Comparison of ENCODE assay signal across 19 cellular contexts in genomic region chr3:139301183-139301582, GRCh38. TPM values are rescaled to one million over a fixed set of nuclear protein-coding genes. Genes with fewer than 3 reads are reported as not detected.
DNase-seq lines count a peak whose midpoint lies in the region; FAIRE-seq and TF ChIP-seq lines count a peak whose summit lies in the region.
"Had no signal": no experiment of that assay in that cellular context is flagged by ENCODE, and none has a peak within 500 bp of the region (broad histone marks: within the 10 kb centered on the region; RNA-seq: fewer than 3 reads in every experiment).

No MANE protein-coding gene starts in this region.

- H3K79me2 ChIP-seq in astrocyte (ENCODE audit: insufficient read depth, low read length): no peaks in the 10 kb centered on the region
- no peaks in the 10 kb centered on the region for H3K79me2 ChIP-seq in MM.1S (ENCODE audit: low read length)

- peaks cover 2% of the 10 kb centered on the region for H3K9me3 Mint-ChIP-seq in astrocyte (ENCODE audit: unreplicated experiment)
- H3K9me3 Mint-ChIP-seq: H9; stimulated activated effector memory CD8-positive, alpha-beta T cell treated with anti-CD3 and anti-CD28 coated beads, Interleukin-12 subunit alpha, Interleukin-12 subunit beta, amount 100 ng/mL, for 72 hours had no signal

- H3K9me3 ChIP-seq in MG63: no peaks in the 10 kb centered on the region
- H3K9me3 ChIP-seq in astrocyte (ENCODE audit: insufficient read depth, low read depth, low read length): no peaks in the 10 kb centered on the region
- no peaks in the 10 kb centered on the region for H3K9me3 ChIP-seq in MM.1S (replicated peaks; ENCODE audit: insufficient read depth, low read length)
- H3K9me3 ChIP-seq: adrenal gland, upper lobe of left lung had no signal

- H3K27ac Mint-ChIP-seq in astrocyte (ENCODE audit: unreplicated experiment): peak overlapping the region; percentile 59
- H3K27ac Mint-ChIP-seq: activated CD8-positive, alpha-beta T cell treated with anti-CD3 and anti-CD28 coated beads, Interleukin-2, amount 10 ng/mL, durations not matched to agents 7 days and 5 days; H9; stimulated activated effector memory CD8-positive, alpha-beta T cell treated with anti-CD3 and anti-CD28 coated beads, Interleukin-12 subunit alpha, Interleukin-12 subunit beta, amount 100 ng/mL, for 72 hours had no signal

- DNase-seq in COLO829 (ENCODE audit: low spot score) (peak; percentile 40), MG63 (peak; percentile 96), astrocyte (ENCODE audit: low read depth) (peak; percentile 49), myocyte (ENCODE audit: low read depth) (peak; percentile 79), MM.1S (no peak), NCI-H1694 (lab: John Stamatoyannopoulos, UW) (no peak), NCI-H1417 (lab: John Stamatoyannopoulos, UW) (no peak), DMS153 treated with DMSO at 0.1 percent for 48 hours (lab: John Stamatoyannopoulos, UW; ENCODE audit: unreplicated experiment) (no peak)
- DNase-seq: activated CD8-positive, alpha-beta T cell treated with anti-CD3 and anti-CD28 coated beads, Interleukin-2, amount 10 ng/mL, durations not matched to agents 7 days and 5 days; adrenal gland; GDM1; H9; islet precursor cell; mesendoderm; NCI-H1105; NCI-H2227 treated with DMSO at 0.1 percent for 48 hours; upper lobe of left lung had no signal

- H3K4me3 ChIP-seq in MG63 (no peak overlapping the region), astrocyte (ENCODE audit: insufficient read depth, low read depth, low read length) (no peak overlapping the region), MM.1S (ENCODE audit: low read length) (no peak overlapping the region)
- H3K4me3 ChIP-seq: adrenal gland, upper lobe of left lung had no signal

- no peaks in the 10 kb centered on the region for H3K36me3 Mint-ChIP-seq in astrocyte (ENCODE audit: low read depth, unreplicated experiment)
- H3K36me3 Mint-ChIP-seq: stimulated activated effector memory CD8-positive, alpha-beta T cell treated with anti-CD3 and anti-CD28 coated beads, Interleukin-12 subunit alpha, Interleukin-12 subunit beta, amount 100 ng/mL, for 72 hours had no signal

- H3K4me3 Mint-ChIP-seq in astrocyte (ENCODE audit: unreplicated experiment): no peak overlapping the region
- H3K4me3 Mint-ChIP-seq: activated CD8-positive, alpha-beta T cell treated with anti-CD3 and anti-CD28 coated beads, Interleukin-2, amount 10 ng/mL, durations not matched to agents 7 days and 5 days; H9; stimulated activated effector memory CD8-positive, alpha-beta T cell treated with anti-CD3 and anti-CD28 coated beads, Interleukin-12 subunit alpha, Interleukin-12 subunit beta, amount 100 ng/mL, for 72 hours had no signal

- H3K27me3 Mint-ChIP-seq in astrocyte (ENCODE audit: low read depth, unreplicated experiment): peaks cover 8% of the 10 kb centered on the region

- no peaks in the 10 kb centered on the region for H3F3A ChIP-seq in MM.1S (ENCODE audit: insufficient read depth, low read length)

- TF ChIP-seq CTCF in astrocyte (IDR thresholded peaks at IDR 0.05; ENCODE audit: insufficient read depth, low read depth, low read length) (no peak), MM.1S (IDR thresholded peaks at IDR 0.05; ENCODE audit: low read length) (no peak)

- H4K20me1 ChIP-seq in astrocyte (ENCODE audit: insufficient read depth, low read length): no peaks in the 10 kb centered on the region
- no peaks in the 10 kb centered on the region for H4K20me1 ChIP-seq in MM.1S (ENCODE audit: insufficient read depth, low read length)

- no peak overlapping the region for H2AFZ ChIP-seq in astrocyte (ENCODE audit: low read depth, low read length)
- H2AFZ ChIP-seq in MM.1S (ENCODE audit: low read length): no peak overlapping the region

- H3K4me1 ChIP-seq in astrocyte (ENCODE audit: insufficient read depth, low read length): peaks cover 39% of the 10 kb centered on the region
- no peaks in the 10 kb centered on the region; the same call in 1 of the 2 replicates for H3K4me1 ChIP-seq in MM.1S (ENCODE audit: low read length)
- H3K4me1 ChIP-seq: upper lobe of left lung had no signal

- H3K9ac ChIP-seq in astrocyte (ENCODE audit: low read length) (peak overlapping the region; percentile 23), MM.1S (ENCODE audit: low read length) (no peak overlapping the region)

- H3K27me3 ChIP-seq in MG63 (no peaks in the 10 kb centered on the region), astrocyte (ENCODE audit: insufficient read depth, low read length) (no peaks in the 10 kb centered on the region), MM.1S (replicated peaks; ENCODE audit: insufficient read depth, low read length) (no peaks in the 10 kb centered on the region)
- H3K27me3 ChIP-seq: adrenal gland, upper lobe of left lung had no signal

- H3K4me1 Mint-ChIP-seq in astrocyte (ENCODE audit: low read depth, unreplicated experiment): peaks cover 37% of the 10 kb centered on the region

- H3K36me3 ChIP-seq in MG63 (no peaks in the 10 kb centered on the region), astrocyte (ENCODE audit: insufficient read depth, low read length) (no peaks in the 10 kb centered on the region), MM.1S (replicated peaks; ENCODE audit: insufficient read depth, low read length) (no peaks in the 10 kb centered on the region)
- H3K36me3 ChIP-seq: adrenal gland, upper lobe of left lung had no signal

- no peaks in the 10 kb centered on the region for H3K9me2 ChIP-seq in MM.1S (replicated peaks; ENCODE audit: insufficient read depth, low read length)

- H3K4me2 ChIP-seq in astrocyte (ENCODE audit: low read length) (peak overlapping the region; percentile 83), MM.1S (ENCODE audit: low read depth, low read length) (no peak overlapping the region)

- peak overlapping the region; percentile 80 for H3K27ac ChIP-seq in astrocyte (ENCODE audit: low read depth, low read length)
- H3K27ac ChIP-seq in MM.1S (ENCODE audit: low read length): no peak overlapping the region
- H3K27ac ChIP-seq: upper lobe of left lung had no signal

- no peak for FAIRE-seq in astrocyte (lab: Jason Lieb, UNC)
- FAIRE-seq: TTC549 had no signal

RNA-seq across cellular contexts. Expression of gene MRPS22, which starts 42.6 kb away (rescaled TPM):
- 147 and 166 TPM in 2 replicates for total RNA-seq in MG63 (2014; rRNA removed; shearing (Covaris generic); ENCODE audit: low replicate concordance)
- 40.4 and 43.1 TPM in 2 replicates for total RNA-seq in astrocyte
- 70.2 and 78.3 TPM in 2 replicates for total RNA-seq in myocyte
- 27.2 TPM for polyA plus RNA-seq in myocyte (2012)

Comparison
In these comparisons a context has a peak if more than half of its experiments do, and no peak if none do; other contexts are left out.
1. DNase-seq: peak in COLO829 (single experiment), MG63 (single experiment), astrocyte (single experiment) and myocyte (single experiment); none in MM.1S (single experiment), NCI-H1694 (single experiment), NCI-H1417 (0 of 3) and DMS153 treated with DMSO at 0.1 percent for 48 hours (single experiment).